8 cellular contexts compared by ENCODE assay signal in the genomic region with DNA sequence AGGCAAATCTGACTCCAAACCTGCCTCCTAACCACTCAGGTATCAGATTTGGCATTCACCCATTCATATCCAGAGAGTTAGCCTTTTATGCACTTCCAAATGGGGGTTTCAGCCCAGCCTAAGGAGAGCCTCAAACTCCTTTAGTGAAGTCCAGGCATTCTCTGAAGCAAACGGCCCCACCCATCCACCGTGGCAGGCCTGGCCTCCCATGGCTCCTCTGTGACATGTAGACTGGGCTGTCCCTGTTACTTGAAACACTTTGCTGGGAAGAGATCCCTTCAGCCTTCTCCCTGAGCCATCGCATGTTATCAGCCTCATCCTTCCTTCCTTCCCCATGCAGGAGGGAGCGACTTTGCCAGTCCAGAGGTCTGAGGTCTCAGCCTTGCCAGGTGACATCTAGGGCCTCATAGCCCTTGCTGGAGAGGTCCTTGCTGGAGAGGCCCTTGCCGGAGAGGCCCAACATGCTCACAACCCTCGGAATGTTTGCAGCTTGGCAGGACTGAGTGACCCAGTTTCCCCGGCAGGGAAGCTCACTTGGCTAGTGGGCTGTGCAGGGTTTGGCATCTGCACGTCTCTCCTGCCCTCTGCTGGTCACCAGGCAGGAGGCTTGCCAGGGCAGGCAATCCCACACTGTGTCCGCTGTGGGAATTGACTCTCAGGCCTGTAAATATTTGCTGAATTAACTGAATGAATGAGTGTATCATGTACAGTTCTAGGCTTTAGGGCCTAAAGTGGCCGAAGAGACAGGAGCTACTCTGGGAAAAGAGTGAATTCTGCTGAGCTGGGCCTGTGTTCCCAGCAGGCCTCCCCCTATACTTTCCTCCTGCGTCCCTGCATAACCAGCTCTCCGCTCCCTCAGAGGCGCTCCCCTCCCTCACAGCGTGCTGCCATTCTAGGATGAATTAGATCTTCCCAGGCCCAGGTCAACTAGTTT. TPM values are rescaled to one million over a fixed set of nuclear protein-coding genes. Genes with fewer than 3 reads are reported as not detected.
DNase-seq lines count a peak whose midpoint lies in the region; ATAC-seq and TF ChIP-seq lines count a peak whose summit lies in the region.

No MANE protein-coding gene starts in this region.

- DNase-seq in HAP-1 (ENCODE audit: low spot score in 2 of 2): peak; percentile 45 to 77
- peak; percentile 54 for DNase-seq in NCI-H226
- DNase-seq in activated CD4-positive, alpha-beta T cell treated with anti-CD3 and anti-CD28 coated beads for 48 hours: peak; percentile 81
- peak; percentile 92 for DNase-seq in choroid plexus epithelial cell (ENCODE audit: low read depth)
- peak; percentile 71 to 83 for DNase-seq in left colon
- peak; percentile 73 for DNase-seq in stimulated activated CD4-positive, alpha-beta T cell treated with anti-CD3 and anti-CD28 coated beads, Interleukin-4, amount 100 ng/mL, for 1 hour

- H3K4me1 ChIP-seq in BLaER1 (peaks cover 3% of the 10 kb centered on the region; the same call in 1 of the 2 replicates), HAP-1 (no peaks in the 10 kb centered on the region)

- ATAC-seq in left colon (peak; percentile 97), GM21526 (IDR thresholded peaks at IDR 0.05; ENCODE audit: low FRiP score, unreplicated experiment) (no peak)

- in situ Hi-C loops in HAP-1 (cut with MboI; ENCODE audit: low sequenced_read_pairs): no loop called here

- H3K36me3 ChIP-seq in BLaER1 (no peaks in the 10 kb centered on the region), HAP-1 (replicated peaks) (no peaks in the 10 kb centered on the region)

- no peaks in the 10 kb centered on the region for H3K27me3 ChIP-seq in BLaER1
- no peaks in the 10 kb centered on the region for H3K27me3 ChIP-seq in HAP-1 (ENCODE audit: low read depth)

- intact Hi-C loops in left colon (cut with DNase I, micrococcal nuclease): loop anchor here (2.0 to 10.0 kb wide), 3 partner anchors 104 to 152 kb away; no protein-coding TSS in a partner anchor

- 0 out of 2 replicates have a peak overlapping the region, but pooled peaks have one; percentile 23 for H3K4me2 ChIP-seq in BLaER1

- H3K4me3 ChIP-seq in BLaER1 (no peak overlapping the region), HAP-1 (no peak overlapping the region), choroid plexus epithelial cell (ENCODE audit: low read depth, low read length) (no peak overlapping the region)

- H3K9ac ChIP-seq in BLaER1: no peak overlapping the region

- H3K9me3 ChIP-seq in BLaER1 (no peaks in the 10 kb centered on the region), HAP-1 (no peaks in the 10 kb centered on the region)

- no peaks in the 10 kb centered on the region for H4K20me1 ChIP-seq in BLaER1

- no peak overlapping the region for H3K27ac ChIP-seq in BLaER1

- TF ChIP-seq CTCF in choroid plexus epithelial cell (conservative IDR thresholded peaks at IDR 0.05; ENCODE audit: low read depth, low read length): peak; percentile 99

RNA-seq across cellular contexts. Expression of gene RBM15, which starts 26.7 kb away (rescaled TPM):
- 10 to 100 TPM; 23.5 to 27.0 TPM for total RNA-seq in left colon
